Comparison of ENCODE assay signal across 17 cellular contexts in the genomic region with DNA sequence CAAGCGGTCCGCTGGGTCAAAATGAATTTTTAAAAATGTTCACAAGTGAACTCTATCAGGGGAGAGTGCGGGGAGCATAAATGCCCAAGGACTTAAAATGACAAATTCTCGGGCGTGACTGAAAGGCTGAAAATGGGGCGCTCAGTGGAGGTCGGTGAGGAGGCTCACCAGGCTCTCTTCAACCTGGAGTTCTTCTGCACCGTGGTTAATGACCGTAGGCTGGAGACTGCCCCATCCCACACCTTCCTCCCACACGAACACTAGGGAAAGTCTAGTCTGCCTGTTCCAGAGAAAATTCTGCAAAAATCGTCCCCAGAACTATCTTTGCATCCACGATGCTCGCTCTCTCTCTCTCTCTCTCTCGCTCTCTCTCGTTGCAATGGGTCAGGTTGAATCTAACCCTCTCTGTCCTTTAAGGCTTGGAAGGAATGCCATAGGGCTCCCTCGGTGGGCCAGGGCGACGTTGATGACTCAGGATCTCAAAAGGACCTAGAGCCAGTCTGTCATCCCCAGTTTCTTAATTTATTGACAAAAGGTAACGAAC.
A peak's percentile ranks its signal among the peaks of the same experiment; 100 is the strongest.
DNase-seq lines count a peak whose midpoint lies in the region; ATAC-seq and TF ChIP-seq lines count a peak whose summit lies in the region.
"Had no signal": no experiment of that assay in that cellular context is flagged by ENCODE, and none has a peak within 500 bp of the region (broad histone marks: within the 10 kb centered on the region; RNA-seq: fewer than 3 reads in every experiment).

No MANE protein-coding gene starts in this region.

- H3K9me3 ChIP-seq in HUES6 (ENCODE audit: control insufficient read depth, insufficient read depth, low read depth, low read length) (peaks cover 25% of the 10 kb centered on the region), endocrine pancreas (ENCODE audit: control insufficient read depth, low read length) (no peaks in the 10 kb centered on the region), thoracic aorta (no peaks in the 10 kb centered on the region)
- H3K9me3 ChIP-seq: ascending aorta, upper lobe of right lung had no signal

- peaks cover 9% of the 10 kb centered on the region for H3K36me3 Mint-ChIP-seq in mesothelial cell of epicardium
- H3K36me3 Mint-ChIP-seq in activated T-helper 1 cell treated with anti-CD3 and anti-CD28 coated beads, Interleukin-12 subunit alpha, Interleukin-12 subunit beta, Interleukin-2, Interleukin-4 antibody, amounts not matched to agents 30 ng/mL and 10 ng/mL and 1 ng/mL, durations not matched to agents 14 hours and 24 hours and 36 hours (ENCODE audit: low read depth), result peaks cover 2% of the 10 kb centered on the region
- H3K36me3 Mint-ChIP-seq: activated naive CD8-positive, alpha-beta T cell treated with anti-CD3 and anti-CD28 coated beads for 36 hours; CD8-positive, alpha-beta memory T cell had no signal

- peaks cover 4% of the 10 kb centered on the region for H3K36me3 ChIP-seq in HUES6 (ENCODE audit: control insufficient read depth, insufficient read depth, low read length)
- no peaks in the 10 kb centered on the region for H3K36me3 ChIP-seq in endocrine pancreas (ENCODE audit: control insufficient read depth, insufficient read depth, low read length)
- H3K36me3 ChIP-seq in thoracic aorta, result no peaks in the 10 kb centered on the region
- H3K36me3 ChIP-seq: ascending aorta, upper lobe of right lung had no signal

- H3K9me3 Mint-ChIP-seq in mesothelial cell of epicardium, result no peaks in the 10 kb centered on the region
- no peaks in the 10 kb centered on the region for H3K9me3 Mint-ChIP-seq in activated T-helper 1 cell treated with anti-CD3 and anti-CD28 coated beads, Interleukin-12 subunit alpha, Interleukin-12 subunit beta, Interleukin-2, Interleukin-4 antibody, amounts not matched to agents 30 ng/mL and 10 ng/mL and 1 ng/mL, durations not matched to agents 14 hours and 24 hours and 36 hours
- H3K9me3 Mint-ChIP-seq in stimulated activated naive CD8-positive, alpha-beta T cell treated with anti-CD3 and anti-CD28 coated beads, Interleukin-15, amount 100 ng/mL, for 72 hours, result no peaks in the 10 kb centered on the region
- H3K9me3 Mint-ChIP-seq: activated B cell treated with CpG ODN at 0.5 μM for 24 hours; activated T-helper 17 cell treated with anti-CD3 and anti-CD28 coated beads, Interleukin-2, amount 50 U/mL, for 72 hours; central memory CD8-positive, alpha-beta T cell had no signal

- peak overlapping the region; percentile 86 for H3K4me3 Mint-ChIP-seq in mesothelial cell of epicardium
- no peak overlapping the region for H3K4me3 Mint-ChIP-seq in activated T-helper 1 cell treated with anti-CD3 and anti-CD28 coated beads, Interleukin-12 subunit alpha, Interleukin-12 subunit beta, Interleukin-2, Interleukin-4 antibody, amounts not matched to agents 30 ng/mL and 10 ng/mL and 1 ng/mL, durations not matched to agents 14 hours and 24 hours and 36 hours
- H3K4me3 Mint-ChIP-seq in stimulated activated naive CD8-positive, alpha-beta T cell treated with anti-CD3 and anti-CD28 coated beads, Interleukin-15, amount 100 ng/mL, for 72 hours, result no peak overlapping the region

- no peak overlapping the region for H3K27ac Mint-ChIP-seq in mesothelial cell of epicardium
- no peak overlapping the region for H3K27ac Mint-ChIP-seq in activated T-helper 1 cell treated with anti-CD3 and anti-CD28 coated beads, Interleukin-12 subunit alpha, Interleukin-12 subunit beta, Interleukin-2, Interleukin-4 antibody, amounts not matched to agents 30 ng/mL and 10 ng/mL and 1 ng/mL, durations not matched to agents 14 hours and 24 hours and 36 hours
- no peak overlapping the region for H3K27ac Mint-ChIP-seq in stimulated activated naive CD8-positive, alpha-beta T cell treated with anti-CD3 and anti-CD28 coated beads, Interleukin-15, amount 100 ng/mL, for 72 hours
- H3K27ac Mint-ChIP-seq: activated B cell treated with CpG ODN at 0.5 μM for 24 hours; activated naive CD8-positive, alpha-beta T cell treated with anti-CD3 and anti-CD28 coated beads for 36 hours; activated T-helper 17 cell treated with anti-CD3 and anti-CD28 coated beads, Interleukin-2, amount 50 U/mL, for 72 hours had no signal

- H3K4me3 ChIP-seq in HUES6 (ENCODE audit: low read depth, low read length), result peak overlapping the region; percentile 69; the same call in 1 of the 2 replicates
- H3K4me3 ChIP-seq in endocrine pancreas (ENCODE audit: control insufficient read depth, insufficient read depth, low read length), result peak overlapping the region; percentile 30
- H3K4me3 ChIP-seq in thoracic aorta, result peak overlapping the region; percentile 64

- peaks cover 7% of the 10 kb centered on the region; the same call in 1 of the 2 replicates for H3K4me1 ChIP-seq in HUES6 (ENCODE audit: control insufficient read depth, insufficient read depth, low read length)
- no peaks in the 10 kb centered on the region for H3K4me1 ChIP-seq in endocrine pancreas (ENCODE audit: control insufficient read depth, insufficient read depth, low read length)
- no peaks in the 10 kb centered on the region for H3K4me1 ChIP-seq in thoracic aorta (ENCODE audit: control insufficient read depth in 1 of 2, low read depth in 2 of 2)
- H3K4me1 ChIP-seq: ascending aorta, upper lobe of right lung had no signal

- intact Hi-C loops in activated T-helper 1 cell treated with anti-CD3 and anti-CD28 coated beads, Interleukin-12 subunit alpha, Interleukin-12 subunit beta, Interleukin-2, Interleukin-4 antibody, amounts not matched to agents 30 ng/mL and 10 ng/mL and 1 ng/mL, durations not matched to agents 14 hours and 24 hours and 36 hours (cut with micrococcal nuclease), result loop anchor here (1.0 to 10.0 kb wide), 3 partner anchors 327 to 1503 kb away; no protein-coding TSS in a partner anchor

- H3K9ac ChIP-seq in HUES6 (ENCODE audit: low read length), result no peak overlapping the region
- H3K9ac ChIP-seq in endocrine pancreas (ENCODE audit: control insufficient read depth, insufficient read depth, low read length), result no peak overlapping the region

- peaks cover 15% of the 10 kb centered on the region for H3K4me1 Mint-ChIP-seq in mesothelial cell of epicardium
- H3K4me1 Mint-ChIP-seq in activated T-helper 1 cell treated with anti-CD3 and anti-CD28 coated beads, Interleukin-12 subunit alpha, Interleukin-12 subunit beta, Interleukin-2, Interleukin-4 antibody, amounts not matched to agents 30 ng/mL and 10 ng/mL and 1 ng/mL, durations not matched to agents 14 hours and 24 hours and 36 hours (ENCODE audit: low read depth), result no peaks in the 10 kb centered on the region
- H3K4me1 Mint-ChIP-seq in stimulated activated naive CD8-positive, alpha-beta T cell treated with anti-CD3 and anti-CD28 coated beads, Interleukin-15, amount 100 ng/mL, for 72 hours, result peaks cover 7% of the 10 kb centered on the region
- H3K4me1 Mint-ChIP-seq: central memory CD8-positive, alpha-beta T cell had no signal

- TF ChIP-seq CTCF in mesothelial cell of epicardium (IDR thresholded peaks at IDR 0.05; ENCODE audit: unreplicated experiment), result no peak
- TF ChIP-seq CTCF in thoracic aorta (IDR thresholded peaks at IDR 0.05), result no peak

- H3K27ac ChIP-seq in HUES6 (ENCODE audit: low read depth, low read length) (no peak overlapping the region), thoracic aorta (no peak overlapping the region)
- H3K27ac ChIP-seq: upper lobe of right lung had no signal

- DNase-seq in mesothelial cell of epicardium (ENCODE audit: low spot score in 2 of 2, unreplicated experiment in 2 of 2), result no peak
- DNase-seq in thoracic aorta (ENCODE audit: low spot score), result no peak
- no peak for DNase-seq in activated T-helper 1 cell treated with anti-CD3 and anti-CD28 coated beads, Interleukin-12 subunit alpha, Interleukin-12 subunit beta, Interleukin-2, Interleukin-4 antibody, amounts not matched to agents 30 ng/mL and 10 ng/mL and 1 ng/mL, durations not matched to agents 14 hours and 24 hours and 36 hours (ENCODE audit: low spot score)
- DNase-seq in NCI-H1694 treated with DMSO at 0.1 percent for 48 hours (lab: John Stamatoyannopoulos, UW), result no peak
- DNase-seq in stimulated activated naive CD8-positive, alpha-beta T cell treated with anti-CD3 and anti-CD28 coated beads, Interleukin-15, amount 100 ng/mL, for 72 hours, result no peak
- DNase-seq in activated gamma-delta T cell treated with Interleukin-2 at 50 U/mL for 16 hours, result no peak
- DNase-seq: NCI-H1048, NCI-H187 treated with DMSO at 0.1 percent for 48 hours had no signal

- ATAC-seq in thoracic aorta (ENCODE audit: insufficient number of reproducible peaks, low FRiP score, low read depth), result no peak
- no peak for ATAC-seq in stimulated activated naive CD8-positive, alpha-beta T cell treated with anti-CD3 and anti-CD28 coated beads, Interleukin-15, amount 100 ng/mL, for 72 hours

- peaks cover 7% of the 10 kb centered on the region for H3K27me3 Mint-ChIP-seq in mesothelial cell of epicardium (ENCODE audit: low read depth)
- peaks cover 18% of the 10 kb centered on the region for H3K27me3 Mint-ChIP-seq in activated T-helper 1 cell treated with anti-CD3 and anti-CD28 coated beads, Interleukin-12 subunit alpha, Interleukin-12 subunit beta, Interleukin-2, Interleukin-4 antibody, amounts not matched to agents 30 ng/mL and 10 ng/mL and 1 ng/mL, durations not matched to agents 14 hours and 24 hours and 36 hours (ENCODE audit: insufficient read depth)
- H3K27me3 Mint-ChIP-seq in stimulated activated naive CD8-positive, alpha-beta T cell treated with anti-CD3 and anti-CD28 coated beads, Interleukin-15, amount 100 ng/mL, for 72 hours, result peaks cover 21% of the 10 kb centered on the region
- H3K27me3 Mint-ChIP-seq: activated T-helper 17 cell treated with anti-CD3 and anti-CD28 coated beads, Interleukin-2, amount 50 U/mL, for 72 hours; central memory CD8-positive, alpha-beta T cell had no signal

- H3K27me3 ChIP-seq in HUES6 (ENCODE audit: control insufficient read depth, insufficient read depth, low read length) (peaks cover 11% of the 10 kb centered on the region; the same call in 1 of the 2 replicates), endocrine pancreas (ENCODE audit: control insufficient read depth, insufficient read depth, low read length) (no peaks in the 10 kb centered on the region), thoracic aorta (replicated peaks; ENCODE audit: insufficient read depth) (no peaks in the 10 kb centered on the region)
- H3K27me3 ChIP-seq: ascending aorta had no signal
